In the genomic region with DNA sequence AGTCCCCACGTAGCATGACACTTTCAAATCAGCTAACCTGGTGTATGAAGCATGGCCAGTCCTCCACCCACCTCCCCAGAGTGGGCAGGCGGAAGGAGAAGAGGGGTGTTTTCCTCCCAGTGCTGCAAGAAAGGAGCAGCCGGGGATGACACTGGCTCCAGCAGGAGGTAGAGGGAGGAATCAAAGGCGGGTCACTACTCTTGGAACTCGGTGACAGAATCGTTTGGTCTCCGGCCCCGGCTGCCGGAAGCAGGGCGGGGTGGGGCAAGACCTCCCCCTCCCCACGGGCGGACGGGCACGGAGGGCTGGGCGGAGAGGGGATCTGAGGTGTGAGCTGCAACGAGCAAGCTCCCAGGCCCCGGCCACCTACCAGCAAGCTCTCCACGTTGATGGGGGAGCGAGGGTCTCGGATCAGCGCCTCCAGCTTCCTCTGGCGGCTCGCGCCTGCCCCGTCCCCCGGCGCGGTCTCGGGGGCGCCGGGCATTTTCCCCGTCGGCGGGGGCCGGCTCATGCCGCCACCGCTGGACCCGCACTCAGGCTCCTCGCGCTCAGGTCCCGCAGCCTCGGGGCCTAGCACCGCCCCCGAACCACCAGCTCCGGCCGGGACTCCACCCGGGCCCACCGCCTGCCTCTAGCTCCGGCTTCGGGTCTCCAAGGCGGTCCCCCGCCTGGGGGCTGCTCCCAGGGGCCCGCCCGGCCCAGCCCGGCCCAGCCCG, we compare ENCODE assay signal across 1 cellular context.
TF ChIP-seq lines count a peak whose summit lies in the region.

No MANE protein-coding gene starts in this region.

TF ChIP-seq in HepG2, 621 proteins besides CTCF, POLR2A, EP300 and RAD21 (continued from another document and continues in another):
- TF ChIP-seq, protein P1, sequence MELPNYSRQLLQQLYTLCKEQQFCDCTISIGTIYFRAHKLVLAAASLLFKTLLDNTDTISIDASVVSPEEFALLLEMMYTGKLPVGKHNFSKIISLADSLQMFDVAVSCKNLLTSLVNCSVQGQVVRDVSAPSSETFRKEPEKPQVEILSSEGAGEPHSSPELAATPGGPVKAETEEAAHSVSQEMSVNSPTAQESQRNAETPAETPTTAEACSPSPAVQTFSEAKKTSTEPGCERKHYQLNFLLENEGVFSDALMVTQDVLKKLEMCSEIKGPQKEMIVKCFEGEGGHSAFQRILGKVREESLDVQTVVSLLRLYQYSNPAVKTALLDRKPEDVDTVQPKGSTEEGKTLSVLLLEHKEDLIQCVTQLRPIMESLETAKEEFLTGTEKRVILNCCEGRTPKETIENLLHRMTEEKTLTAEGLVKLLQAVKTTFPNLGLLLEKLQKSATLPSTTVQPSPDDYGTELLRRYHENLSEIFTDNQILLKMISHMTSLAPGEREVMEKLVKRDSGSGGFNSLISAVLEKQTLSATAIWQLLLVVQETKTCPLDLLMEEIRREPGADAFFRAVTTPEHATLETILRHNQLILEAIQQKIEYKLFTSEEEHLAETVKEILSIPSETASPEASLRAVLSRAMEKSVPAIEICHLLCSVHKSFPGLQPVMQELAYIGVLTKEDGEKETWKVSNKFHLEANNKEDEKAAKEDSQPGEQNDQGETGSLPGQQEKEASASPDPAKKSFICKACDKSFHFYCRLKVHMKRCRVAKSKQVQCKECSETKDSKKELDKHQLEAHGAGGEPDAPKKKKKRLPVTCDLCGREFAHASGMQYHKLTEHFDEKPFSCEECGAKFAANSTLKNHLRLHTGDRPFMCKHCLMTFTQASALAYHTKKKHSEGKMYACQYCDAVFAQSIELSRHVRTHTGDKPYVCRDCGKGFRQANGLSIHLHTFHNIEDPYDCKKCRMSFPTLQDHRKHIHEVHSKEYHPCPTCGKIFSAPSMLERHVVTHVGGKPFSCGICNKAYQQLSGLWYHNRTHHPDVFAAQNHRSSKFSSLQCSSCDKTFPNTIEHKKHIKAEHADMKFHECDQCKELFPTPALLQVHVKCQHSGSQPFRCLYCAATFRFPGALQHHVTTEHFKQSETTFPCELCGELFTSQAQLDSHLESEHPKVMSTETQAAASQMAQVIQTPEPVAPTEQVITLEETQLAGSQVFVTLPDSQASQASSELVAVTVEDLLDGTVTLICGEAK (IDR thresholded peaks at IDR 0.05), result no peak
- TF ChIP-seq, protein P1 (CRISPR knock-in tag; IDR thresholded peaks at IDR 0.05), result no peak; the same call in 1 of the 2 replicates
- TF ChIP-seq MTA3 (CRISPR knock-in tag; IDR thresholded peaks at IDR 0.05), result no peak
- peak; percentile 94 for TF ChIP-seq SP5 (CRISPR knock-in tag; IDR thresholded peaks at IDR 0.05; ENCODE audit: borderline replicate concordance, low read depth)
- peak; percentile 86; the same call in 1 of the 2 replicates for TF ChIP-seq ZNF343 (CRISPR knock-in tag; IDR thresholded peaks at IDR 0.05)
- TF ChIP-seq ZNF567 (CRISPR knock-in tag; IDR thresholded peaks at IDR 0.05; ENCODE audit: borderline replicate concordance), result no peak; the same call in 1 of the 2 replicates
- no peak for TF ChIP-seq BRCA1 (CRISPR knock-in tag; IDR thresholded peaks at IDR 0.05)
- peak; percentile 48; the same call in 1 of the 2 replicates for TF ChIP-seq ZSCAN9 (CRISPR knock-in tag; IDR thresholded peaks at IDR 0.05; ENCODE audit: borderline replicate concordance)
- TF ChIP-seq, protein P2, sequence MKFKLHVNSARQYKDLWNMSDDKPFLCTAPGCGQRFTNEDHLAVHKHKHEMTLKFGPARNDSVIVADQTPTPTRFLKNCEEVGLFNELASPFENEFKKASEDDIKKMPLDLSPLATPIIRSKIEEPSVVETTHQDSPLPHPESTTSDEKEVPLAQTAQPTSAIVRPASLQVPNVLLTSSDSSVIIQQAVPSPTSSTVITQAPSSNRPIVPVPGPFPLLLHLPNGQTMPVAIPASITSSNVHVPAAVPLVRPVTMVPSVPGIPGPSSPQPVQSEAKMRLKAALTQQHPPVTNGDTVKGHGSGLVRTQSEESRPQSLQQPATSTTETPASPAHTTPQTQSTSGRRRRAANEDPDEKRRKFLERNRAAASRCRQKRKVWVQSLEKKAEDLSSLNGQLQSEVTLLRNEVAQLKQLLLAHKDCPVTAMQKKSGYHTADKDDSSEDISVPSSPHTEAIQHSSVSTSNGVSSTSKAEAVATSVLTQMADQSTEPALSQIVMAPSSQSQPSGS (CRISPR knock-in tag; IDR thresholded peaks at IDR 0.05), result peak; percentile 51; the same call in 1 of the 2 replicates
- no peak; the same call in 1 of the 2 replicates for TF ChIP-seq ZNF777 (CRISPR knock-in tag; IDR thresholded peaks at IDR 0.05)
- 0 out of 2 replicates have a peak, but pooled peaks have one; percentile 40 for TF ChIP-seq NR2C2 (CRISPR knock-in tag; IDR thresholded peaks at IDR 0.05; ENCODE audit: borderline replicate concordance)
- peak; percentile 89 for TF ChIP-seq SALL1 (CRISPR knock-in tag; IDR thresholded peaks at IDR 0.05)
- TF ChIP-seq NFYB (CRISPR knock-in tag; IDR thresholded peaks at IDR 0.05), result no peak; the same call in 1 of the 2 replicates
- TF ChIP-seq ZNF501 (CRISPR knock-in tag; IDR thresholded peaks at IDR 0.05), result peak; percentile 69
- TF ChIP-seq PRMT3 (CRISPR knock-in tag; IDR thresholded peaks at IDR 0.05; ENCODE audit: borderline replicate concordance, low read depth), result no peak
- TF ChIP-seq, protein P3, sequence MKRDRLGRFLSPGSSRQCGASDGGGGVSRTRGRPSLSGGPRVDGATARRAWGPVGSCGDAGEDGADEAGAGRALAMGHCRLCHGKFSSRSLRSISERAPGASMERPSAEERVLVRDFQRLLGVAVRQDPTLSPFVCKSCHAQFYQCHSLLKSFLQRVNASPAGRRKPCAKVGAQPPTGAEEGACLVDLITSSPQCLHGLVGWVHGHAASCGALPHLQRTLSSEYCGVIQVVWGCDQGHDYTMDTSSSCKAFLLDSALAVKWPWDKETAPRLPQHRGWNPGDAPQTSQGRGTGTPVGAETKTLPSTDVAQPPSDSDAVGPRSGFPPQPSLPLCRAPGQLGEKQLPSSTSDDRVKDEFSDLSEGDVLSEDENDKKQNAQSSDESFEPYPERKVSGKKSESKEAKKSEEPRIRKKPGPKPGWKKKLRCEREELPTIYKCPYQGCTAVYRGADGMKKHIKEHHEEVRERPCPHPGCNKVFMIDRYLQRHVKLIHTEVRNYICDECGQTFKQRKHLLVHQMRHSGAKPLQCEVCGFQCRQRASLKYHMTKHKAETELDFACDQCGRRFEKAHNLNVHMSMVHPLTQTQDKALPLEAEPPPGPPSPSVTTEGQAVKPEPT (CRISPR knock-in tag; IDR thresholded peaks at IDR 0.05; ENCODE audit: low read depth), result no peak; the same call in 1 of the 2 replicates
- peak; percentile 76 for TF ChIP-seq PHF8 (CRISPR knock-in tag; IDR thresholded peaks at IDR 0.05)
- peak; percentile 61; the same call in 1 of the 2 replicates for TF ChIP-seq ZNF136 (CRISPR knock-in tag; IDR thresholded peaks at IDR 0.05; ENCODE audit: low read depth)
- TF ChIP-seq HNRNPK (IDR thresholded peaks at IDR 0.05; ENCODE audit: low read depth, low read length, poor library complexity, severe bottlenecking), result peak; percentile 64
- no peak for TF ChIP-seq ZBTB42 (CRISPR knock-in tag; IDR thresholded peaks at IDR 0.05)
- TF ChIP-seq, protein P4, sequence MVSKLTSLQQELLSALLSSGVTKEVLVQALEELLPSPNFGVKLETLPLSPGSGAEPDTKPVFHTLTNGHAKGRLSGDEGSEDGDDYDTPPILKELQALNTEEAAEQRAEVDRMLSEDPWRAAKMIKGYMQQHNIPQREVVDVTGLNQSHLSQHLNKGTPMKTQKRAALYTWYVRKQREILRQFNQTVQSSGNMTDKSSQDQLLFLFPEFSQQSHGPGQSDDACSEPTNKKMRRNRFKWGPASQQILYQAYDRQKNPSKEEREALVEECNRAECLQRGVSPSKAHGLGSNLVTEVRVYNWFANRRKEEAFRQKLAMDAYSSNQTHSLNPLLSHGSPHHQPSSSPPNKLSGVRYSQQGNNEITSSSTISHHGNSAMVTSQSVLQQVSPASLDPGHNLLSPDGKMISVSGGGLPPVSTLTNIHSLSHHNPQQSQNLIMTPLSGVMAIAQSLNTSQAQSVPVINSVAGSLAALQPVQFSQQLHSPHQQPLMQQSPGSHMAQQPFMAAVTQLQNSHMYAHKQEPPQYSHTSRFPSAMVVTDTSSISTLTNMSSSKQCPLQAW (CRISPR knock-in tag; IDR thresholded peaks at IDR 0.05), result peak; percentile 73
- TF ChIP-seq ZNF792 (CRISPR knock-in tag; IDR thresholded peaks at IDR 0.05), result peak; percentile 85; the same call in 1 of the 2 replicates
- no peak; the same call in 1 of the 2 replicates for TF ChIP-seq ZNF572 (CRISPR knock-in tag; IDR thresholded peaks at IDR 0.05)
- TF ChIP-seq, protein P5, sequence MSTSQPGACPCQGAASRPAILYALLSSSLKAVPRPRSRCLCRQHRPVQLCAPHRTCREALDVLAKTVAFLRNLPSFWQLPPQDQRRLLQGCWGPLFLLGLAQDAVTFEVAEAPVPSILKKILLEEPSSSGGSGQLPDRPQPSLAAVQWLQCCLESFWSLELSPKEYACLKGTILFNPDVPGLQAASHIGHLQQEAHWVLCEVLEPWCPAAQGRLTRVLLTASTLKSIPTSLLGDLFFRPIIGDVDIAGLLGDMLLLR (CRISPR knock-in tag; IDR thresholded peaks at IDR 0.05), result peak; percentile 84
- TF ChIP-seq ZNF556 (CRISPR knock-in tag; IDR thresholded peaks at IDR 0.05; ENCODE audit: borderline replicate concordance), result 0 out of 2 replicates have a peak, but pooled peaks have one; percentile 64
- no peak; the same call in 1 of the 2 replicates for TF ChIP-seq CCDC6 (CRISPR knock-in tag; IDR thresholded peaks at IDR 0.05)
- TF ChIP-seq SOX5 (CRISPR knock-in tag; IDR thresholded peaks at IDR 0.05; ENCODE audit: borderline replicate concordance), result peak; percentile 39; the same call in 1 of the 2 replicates
- TF ChIP-seq SCMH1 (CRISPR knock-in tag; IDR thresholded peaks at IDR 0.05; ENCODE audit: borderline replicate concordance), result no peak
- TF ChIP-seq ZFX (CRISPR knock-in tag; IDR thresholded peaks at IDR 0.05; ENCODE audit: low read depth), result peak; percentile 79
- TF ChIP-seq ZBTB1 (CRISPR knock-in tag; IDR thresholded peaks at IDR 0.05; ENCODE audit: borderline replicate concordance), result peak; percentile 63; the same call in 1 of the 2 replicates
- TF ChIP-seq, protein P6, sequence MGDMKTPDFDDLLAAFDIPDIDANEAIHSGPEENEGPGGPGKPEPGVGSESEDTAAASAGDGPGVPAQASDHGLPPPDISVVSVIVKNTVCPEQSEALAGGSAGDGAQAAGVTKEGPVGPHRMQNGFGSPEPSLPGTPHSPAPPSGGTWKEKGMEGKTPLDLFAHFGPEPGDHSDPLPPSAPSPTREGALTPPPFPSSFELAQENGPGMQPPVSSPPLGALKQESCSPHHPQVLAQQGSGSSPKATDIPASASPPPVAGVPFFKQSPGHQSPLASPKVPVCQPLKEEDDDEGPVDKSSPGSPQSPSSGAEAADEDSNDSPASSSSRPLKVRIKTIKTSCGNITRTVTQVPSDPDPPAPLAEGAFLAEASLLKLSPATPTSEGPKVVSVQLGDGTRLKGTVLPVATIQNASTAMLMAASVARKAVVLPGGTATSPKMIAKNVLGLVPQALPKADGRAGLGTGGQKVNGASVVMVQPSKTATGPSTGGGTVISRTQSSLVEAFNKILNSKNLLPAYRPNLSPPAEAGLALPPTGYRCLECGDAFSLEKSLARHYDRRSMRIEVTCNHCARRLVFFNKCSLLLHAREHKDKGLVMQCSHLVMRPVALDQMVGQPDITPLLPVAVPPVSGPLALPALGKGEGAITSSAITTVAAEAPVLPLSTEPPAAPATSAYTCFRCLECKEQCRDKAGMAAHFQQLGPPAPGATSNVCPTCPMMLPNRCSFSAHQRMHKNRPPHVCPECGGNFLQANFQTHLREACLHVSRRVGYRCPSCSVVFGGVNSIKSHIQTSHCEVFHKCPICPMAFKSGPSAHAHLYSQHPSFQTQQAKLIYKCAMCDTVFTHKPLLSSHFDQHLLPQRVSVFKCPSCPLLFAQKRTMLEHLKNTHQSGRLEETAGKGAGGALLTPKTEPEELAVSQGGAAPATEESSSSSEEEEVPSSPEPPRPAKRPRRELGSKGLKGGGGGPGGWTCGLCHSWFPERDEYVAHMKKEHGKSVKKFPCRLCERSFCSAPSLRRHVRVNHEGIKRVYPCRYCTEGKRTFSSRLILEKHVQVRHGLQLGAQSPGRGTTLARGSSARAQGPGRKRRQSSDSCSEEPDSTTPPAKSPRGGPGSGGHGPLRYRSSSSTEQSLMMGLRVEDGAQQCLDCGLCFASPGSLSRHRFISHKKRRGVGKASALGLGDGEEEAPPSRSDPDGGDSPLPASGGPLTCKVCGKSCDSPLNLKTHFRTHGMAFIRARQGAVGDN (CRISPR knock-in tag; IDR thresholded peaks at IDR 0.05), result peak; percentile 95
- TF ChIP-seq NONO (IDR thresholded peaks at IDR 0.05), result no peak
- peak; percentile 75; the same call in 1 of the 2 replicates for TF ChIP-seq NONO (CRISPR knock-in tag; conservative IDR thresholded peaks at IDR 0.05)
- peak; percentile 85; the same call in 1 of the 2 replicates for TF ChIP-seq ZBTB20 (CRISPR knock-in tag; IDR thresholded peaks at IDR 0.05; ENCODE audit: borderline replicate concordance, low read depth)
- no peak for TF ChIP-seq ATF1 (CRISPR knock-in tag; IDR thresholded peaks at IDR 0.05)
- TF ChIP-seq, protein P7, sequence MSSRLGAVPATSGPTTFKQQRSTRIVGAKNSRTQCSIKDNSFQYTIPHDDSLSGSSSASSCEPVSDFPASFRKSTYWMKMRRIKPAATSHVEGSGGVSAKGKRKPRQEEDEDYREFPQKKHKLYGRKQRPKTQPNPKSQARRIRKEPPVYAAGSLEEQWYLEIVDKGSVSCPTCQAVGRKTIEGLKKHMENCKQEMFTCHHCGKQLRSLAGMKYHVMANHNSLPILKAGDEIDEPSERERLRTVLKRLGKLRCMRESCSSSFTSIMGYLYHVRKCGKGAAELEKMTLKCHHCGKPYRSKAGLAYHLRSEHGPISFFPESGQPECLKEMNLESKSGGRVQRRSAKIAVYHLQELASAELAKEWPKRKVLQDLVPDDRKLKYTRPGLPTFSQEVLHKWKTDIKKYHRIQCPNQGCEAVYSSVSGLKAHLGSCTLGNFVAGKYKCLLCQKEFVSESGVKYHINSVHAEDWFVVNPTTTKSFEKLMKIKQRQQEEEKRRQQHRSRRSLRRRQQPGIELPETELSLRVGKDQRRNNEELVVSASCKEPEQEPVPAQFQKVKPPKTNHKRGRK (CRISPR knock-in tag; IDR thresholded peaks at IDR 0.05), result 0 out of 2 replicates have a peak, but pooled peaks have one; percentile 45
